Comparison of ENCODE assay signal across 8 cellular contexts in the genomic region with DNA sequence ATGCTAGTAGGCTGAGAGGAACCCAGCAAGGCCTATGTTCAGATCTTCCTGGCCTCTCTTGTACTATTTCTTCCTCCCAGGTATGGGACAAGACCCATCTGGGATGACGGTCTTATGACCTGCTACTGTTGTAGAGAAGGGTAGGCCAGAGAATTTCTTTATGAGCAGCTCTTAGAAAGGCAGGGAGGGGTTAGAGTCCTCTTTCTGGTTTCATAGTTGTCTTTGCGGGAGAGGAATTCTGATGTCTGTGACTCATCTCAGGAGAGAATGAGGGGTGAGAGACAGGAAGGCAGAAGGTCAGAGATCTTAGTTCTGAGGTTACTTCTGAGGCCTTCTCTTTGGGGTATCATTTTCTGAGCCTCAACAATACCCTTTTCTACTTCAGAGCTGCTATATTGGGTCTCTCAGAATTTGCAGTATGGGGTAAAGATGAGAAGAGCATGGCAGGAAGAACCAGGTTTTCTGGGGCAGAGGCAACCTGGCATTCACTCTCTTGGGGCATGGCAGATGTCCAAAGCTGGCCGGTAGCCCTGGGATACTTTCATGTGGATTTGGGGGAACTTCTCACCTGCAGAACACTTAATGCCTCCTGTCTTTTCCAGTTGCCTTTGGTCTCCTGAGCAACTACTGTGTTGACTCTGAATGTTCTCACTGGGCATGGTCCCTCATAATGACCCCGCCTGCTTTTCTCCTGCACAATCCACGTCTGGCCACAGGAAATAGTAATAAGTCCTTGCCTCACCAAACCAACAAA.
DNase-seq lines count a peak whose midpoint lies in the region; ATAC-seq, FAIRE-seq and TF ChIP-seq lines count a peak whose summit lies in the region.

No MANE protein-coding gene starts in this region.

- POLR2A ChIA-PET in A549 (lab: Yijun Ruan, JAX) = no interaction called here

- no peak for FAIRE-seq in A549 (lab: Jason Lieb, UNC)

- DNase-seq in A549 (ENCODE audit: low read depth in 1 of 2, low spot score in 1 of 2) (peak in 1 of 2 experiments; percentile 37), epithelial cell of esophagus (ENCODE audit: low read depth) (peak; percentile 37), C1 segment of cervical spinal cord (lab: John Stamatoyannopoulos, UW) (no peak), inferior parietal cortex (ENCODE audit: extremely low spot score) (no peak), NCI-H1092 treated with DMSO at 0.1 percent for 48 hours (lab: John Stamatoyannopoulos, UW) (no peak)
- DNase-seq in stimulated activated CD8-positive, alpha-beta memory T cell treated with anti-CD3 and anti-CD28 coated beads, Interleukin-4, amount 100 ng/mL, for 48 hours = no peak

- peak; percentile 54 to 84; a peak in 3 of 6 replicates for ATAC-seq in A549
- peak; percentile 99 for ATAC-seq in GM19455 (IDR thresholded peaks at IDR 0.05; ENCODE audit: unreplicated experiment)
- ATAC-seq in HG03354 (IDR thresholded peaks at IDR 0.05; ENCODE audit: poor library complexity, severe bottlenecking, unreplicated experiment) = peak; percentile 77

- H3K4me2 ChIP-seq in A549 = peak overlapping the region; percentile 43

- peaks cover 21% of the 10 kb centered on the region for H3K4me1 ChIP-seq in A549

- CTCF ChIA-PET in A549 (lab: Yijun Ruan, JAX) = interaction anchor here (1.6 kb wide), 1 partner anchor 81 kb away, joined by 3 read pairs; no protein-coding TSS in a partner anchor

- no peak for TF ChIP-seq POLR2A in A549 (IDR thresholded peaks at IDR 0.05; ENCODE audit: low read length)

- no peaks in the 10 kb centered on the region for H3K9me3 ChIP-seq in A549

- H3K27ac ChIP-seq in A549 = peak overlapping the region; percentile 23 to 84; a peak in 5 of 6 replicates

- WGBS in A549 (ENCODE audit: missing lambda C conversion rate) = 41% methylated on average over 4 of the region's 5 CpGs

- no peak overlapping the region for H3K4me3 ChIP-seq in A549
- no peak overlapping the region for H3K4me3 ChIP-seq in epithelial cell of esophagus (ENCODE audit: low read length)

- TF ChIP-seq EP300 in A549 (IDR thresholded peaks at IDR 0.05) = no peak

- TF ChIP-seq CTCF in A549 (IDR thresholded peaks at IDR 0.05) (no peak), epithelial cell of esophagus (IDR thresholded peaks at IDR 0.05; ENCODE audit: insufficient read depth, low read depth, low read length, missing control alignments) (no peak)

- no peak for TF ChIP-seq RAD21 in A549 (conservative IDR thresholded peaks at IDR 0.05 in 1 of 2, IDR thresholded peaks at IDR 0.05 in 1 of 2)

TF ChIP-seq in A549, 52 proteins besides CTCF, POLR2A, EP300 and RAD21:
- TF ChIP-seq, protein P1, sequence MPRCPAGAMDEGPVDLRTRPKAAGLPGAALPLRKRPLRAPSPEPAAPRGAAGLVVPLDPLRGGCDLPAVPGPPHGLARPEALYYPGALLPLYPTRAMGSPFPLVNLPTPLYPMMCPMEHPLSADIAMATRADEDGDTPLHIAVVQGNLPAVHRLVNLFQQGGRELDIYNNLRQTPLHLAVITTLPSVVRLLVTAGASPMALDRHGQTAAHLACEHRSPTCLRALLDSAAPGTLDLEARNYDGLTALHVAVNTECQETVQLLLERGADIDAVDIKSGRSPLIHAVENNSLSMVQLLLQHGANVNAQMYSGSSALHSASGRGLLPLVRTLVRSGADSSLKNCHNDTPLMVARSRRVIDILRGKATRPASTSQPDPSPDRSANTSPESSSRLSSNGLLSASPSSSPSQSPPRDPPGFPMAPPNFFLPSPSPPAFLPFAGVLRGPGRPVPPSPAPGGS (IDR thresholded peaks at IDR 0.05) = no peak
- TF ChIP-seq MAZ (IDR thresholded peaks at IDR 0.05; ENCODE audit: borderline replicate concordance, low read depth, low read length) (no peak), FOSL2 (IDR thresholded peaks at IDR 0.05) (no peak), FOSL2 (CRISPR knock-in tag; IDR thresholded peaks at IDR 0.05) (peak; percentile 38; the same call in 1 of the 2 replicates)
